Comparison of ENCODE assay signal across 1 cellular context in genomic region chr2:121313701-121314100, GRCh38. TPM values are rescaled to one million over a fixed set of nuclear protein-coding genes. Genes with fewer than 3 reads are reported as not detected.
"Had no signal": no experiment of that assay in that cellular context is flagged by ENCODE, and none has a peak within 500 bp of the region (broad histone marks: within the 10 kb centered on the region; RNA-seq: fewer than 3 reads in every experiment).

No MANE protein-coding gene starts in this region.

RNA-seq across cellular contexts. Expression of gene TFCP2L1, which starts 28.7 kb away (rescaled TPM):
- total RNA-seq: RPMI7951 had no signal
